8 cellular contexts compared by ENCODE assay signal in genomic region chr12:123602651-123603195, GRCh38. TPM values are rescaled to one million over a fixed set of nuclear protein-coding genes. Genes with fewer than 3 reads are reported as not detected.
DNase-seq lines count a peak whose midpoint lies in the region; ATAC-seq, FAIRE-seq and TF ChIP-seq lines count a peak whose summit lies in the region.

No MANE protein-coding gene starts in this region.

- DNase-seq in activated CD8-positive, alpha-beta memory T cell treated with anti-CD3 and anti-CD28 coated beads, Interleukin-2, amount 50 U/mL, for 48 hours: peak; percentile 52
- no peak for DNase-seq in activated CD8-positive, alpha-beta memory T cell treated with anti-CD3 and anti-CD28 coated beads for 24 hours
- DNase-seq in RPMI8226: peak; percentile 26
- no peak for DNase-seq in endothelial cell of umbilical vein (ENCODE audit: low read depth, low spot score)
- no peak for DNase-seq in osteocyte (ENCODE audit: extremely low spot score, unreplicated experiment)

- no peaks in the 10 kb centered on the region for H3K9me1 ChIP-seq in endothelial cell of umbilical vein (replicated peaks; ENCODE audit: control insufficient read depth, extremely low read depth, insufficient read depth, low read length)

- H3K4me1 ChIP-seq in endothelial cell of umbilical vein (ENCODE audit: control insufficient read depth, extremely low read depth, insufficient read depth, low read length): peaks cover 7% of the 10 kb centered on the region

- ATAC-seq in HG03460 (IDR thresholded peaks at IDR 0.05; ENCODE audit: unreplicated experiment) (no peak), HG02870 (IDR thresholded peaks at IDR 0.05; ENCODE audit: unreplicated experiment) (no peak), HG02840 (IDR thresholded peaks at IDR 0.05; ENCODE audit: low FRiP score, unreplicated experiment) (no peak)

- peaks cover 3 to 11% of the 10 kb centered on the region in 2 experiments for H3K36me3 ChIP-seq in endothelial cell of umbilical vein (ENCODE audit: control insufficient read depth in 2 of 2, extremely low read depth in 1 of 2, insufficient read depth in 2 of 2, low read length in 2 of 2)

- H3K9me3 Mint-ChIP-seq in osteocyte (ENCODE audit: unreplicated experiment): no peaks in the 10 kb centered on the region

- peaks cover 18% of the 10 kb centered on the region for H3K36me3 Mint-ChIP-seq in osteocyte (ENCODE audit: unreplicated experiment)

- TSS peak; percentile 20 for BruUV-seq in endothelial cell of umbilical vein (replicated peaks; lab: Mats Ljungman, UMichigan)

- peak overlapping the region; percentile 62 for H3K27ac Mint-ChIP-seq in osteocyte (ENCODE audit: unreplicated experiment)

- FAIRE-seq in endothelial cell of umbilical vein (lab: Jason Lieb, UNC): no peak

- peak overlapping the region; percentile 99 for H3K4me3 Mint-ChIP-seq in osteocyte (ENCODE audit: unreplicated experiment)

- H4K20me1 ChIP-seq in endothelial cell of umbilical vein (replicated peaks; ENCODE audit: control insufficient read depth, extremely low read depth, insufficient read depth, low read length): no peaks in the 10 kb centered on the region

- no peak overlapping the region for H2AFZ ChIP-seq in endothelial cell of umbilical vein (ENCODE audit: low read depth, low read length)

- H3K4me1 Mint-ChIP-seq in osteocyte (ENCODE audit: unreplicated experiment): peaks cover 33% of the 10 kb centered on the region

- CTCF ChIA-PET in endothelial cell of umbilical vein (lab: Charles Lee): interaction anchor here (0.7 to 2.5 kb wide), 3 partner anchors 15 to 335 kb away, joined by 3 to 9 read pairs (median 6); no protein-coding TSS in a partner anchor

- TF ChIP-seq CTCF in endothelial cell of umbilical vein (IDR thresholded peaks at IDR 0.05; ENCODE audit: extremely low read depth in 1 of 2, insufficient read depth in 1 of 2, low read depth in 1 of 2, low read length in 2 of 2) (no peak), osteocyte (IDR thresholded peaks at IDR 0.05) (no peak)

- no peak for TF ChIP-seq POLR2A in endothelial cell of umbilical vein (IDR thresholded peaks at IDR 0.05; ENCODE audit: low read depth, low read length)

- H3K27me3 ChIP-seq in endothelial cell of umbilical vein (ENCODE audit: control insufficient read depth in 2 of 2, insufficient read depth in 2 of 2, low read length in 2 of 2): no peaks in the 10 kb centered on the region

- H3K9me3 ChIP-seq in endothelial cell of umbilical vein (replicated peaks; ENCODE audit: control insufficient read depth, insufficient read depth, low read length): no peaks in the 10 kb centered on the region

- peaks cover 44% of the 10 kb centered on the region for H3K79me2 ChIP-seq in endothelial cell of umbilical vein (ENCODE audit: control insufficient read depth, insufficient read depth, low read length)

- peak overlapping the region; percentile 2 for H3K27ac ChIP-seq in endothelial cell of umbilical vein (ENCODE audit: insufficient read depth, low read depth, low read length)

- POLR2A ChIA-PET in endothelial cell of umbilical vein (lab: Charles Lee): interaction anchor here (1.0 kb wide), 1 partner anchor 370 kb away, joined by 4 read pairs; the partner anchor contains the start of genes MPHOSPH9 and MTRFR

- dilution Hi-C loops in endothelial cell of umbilical vein (cut with MboI; ENCODE audit: extremely low pct_ligation_motif_present, low sequenced_read_pairs): loop anchor here (25.0 kb wide), 1 partner anchor 315 kb away; no protein-coding TSS in a partner anchor

- peak overlapping the region; percentile 44 for H3K9ac ChIP-seq in endothelial cell of umbilical vein (replicated peaks; ENCODE audit: extremely low read depth, insufficient read depth, low read length)

- H3K4me3 ChIP-seq in endothelial cell of umbilical vein (replicated peaks in 1 of 3; ENCODE audit: insufficient read depth in 1 of 3, low read depth in 1 of 3, low read length in 3 of 3): peak overlapping the region; percentile 72 to 89 (median 73)

- intact Hi-C loops in endothelial cell of umbilical vein (cut with micrococcal nuclease): no loop called here

- H3K4me2 ChIP-seq in endothelial cell of umbilical vein (ENCODE audit: insufficient read depth, low read length): peak overlapping the region; percentile 90

- no peaks in the 10 kb centered on the region for H3K27me3 Mint-ChIP-seq in osteocyte (ENCODE audit: unreplicated experiment)

TF ChIP-seq in endothelial cell of umbilical vein, 7 proteins besides CTCF, POLR2A, EP300 and RAD21:
- TF ChIP-seq GATA2 (IDR thresholded peaks at IDR 0.05; ENCODE audit: insufficient read depth, insufficient read length, low read depth, low read length) (no peak), MYC (IDR thresholded peaks at IDR 0.05; ENCODE audit: low read depth, low read length) (no peak), EZH2 (IDR thresholded peaks at IDR 0.05; ENCODE audit: borderline replicate concordance, low read depth, low read length, severe bottlenecking) (no peak), POLR2AphosphoS5 (IDR thresholded peaks at IDR 0.05; ENCODE audit: insufficient read depth, low read depth, low read length) (no peak), FOS (IDR thresholded peaks at IDR 0.05; ENCODE audit: borderline replicate concordance, insufficient read depth, low read length) (no peak), JUN (IDR thresholded peaks at IDR 0.05; ENCODE audit: borderline replicate concordance, insufficient read depth, insufficient read length, low read depth) (no peak)
- TF ChIP-seq, protein P1, sequence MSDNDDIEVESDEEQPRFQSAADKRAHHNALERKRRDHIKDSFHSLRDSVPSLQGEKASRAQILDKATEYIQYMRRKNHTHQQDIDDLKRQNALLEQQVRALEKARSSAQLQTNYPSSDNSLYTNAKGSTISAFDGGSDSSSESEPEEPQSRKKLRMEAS (IDR thresholded peaks at IDR 0.05; ENCODE audit: insufficient read depth, insufficient read length): no peak

RNA-seq across cellular contexts. Expression of gene DDX55, which starts 0.8 kb away (rescaled TPM):
- 25.9 and 29.5 TPM in 2 replicates for total RNA-seq in endothelial cell of umbilical vein
- polyA plus RNA-seq in endothelial cell of umbilical vein: 17.6 and 17.8 TPM in 2 replicates
- 19.1 and 19.4 TPM in 2 replicates for polyA plus RNA-seq in endothelial cell of umbilical vein (2011; cell fraction: cytosol; rRNA removed)
- 61.7 and 82.2 TPM in 2 replicates for polyA plus RNA-seq in endothelial cell of umbilical vein (2011; cell fraction: nucleus; rRNA removed)
- polyA plus RNA-seq in endothelial cell of umbilical vein (2012): 20.1 and 20.3 TPM in 2 replicates
- 20.9 and 23.2 TPM in 2 replicates for polyA minus RNA-seq in endothelial cell of umbilical vein
- 26.7 TPM for polyA minus RNA-seq in endothelial cell of umbilical vein (2011; cell fraction: cytosol; rRNA and poly(A)+ RNA removed)
- polyA minus RNA-seq in endothelial cell of umbilical vein (2011; cell fraction: nucleus; rRNA and poly(A)+ RNA removed): 17.2 and 20.0 TPM in 2 replicates
- total RNA-seq in osteocyte: 19.3 and 21.6 TPM in 2 replicates

RNA-seq across cellular contexts. Expression of gene TMED2, which starts 18.4 kb away (rescaled TPM):
- total RNA-seq in endothelial cell of umbilical vein (284 and 293 TPM in 2 replicates), osteocyte (285 and 304 TPM in 2 replicates)
- 125 and 142 TPM in 2 replicates for polyA plus RNA-seq in endothelial cell of umbilical vein
- 136 and 139 TPM in 2 replicates for polyA plus RNA-seq in endothelial cell of umbilical vein (2011; cell fraction: cytosol; rRNA removed)
- polyA plus RNA-seq in endothelial cell of umbilical vein (2011; cell fraction: nucleus; rRNA removed): 53.0 and 73.9 TPM in 2 replicates
- polyA plus RNA-seq in endothelial cell of umbilical vein (2012): 268 and 286 TPM in 2 replicates
- 143 and 159 TPM in 2 replicates for polyA minus RNA-seq in endothelial cell of umbilical vein
- polyA minus RNA-seq in endothelial cell of umbilical vein (2011; cell fraction: cytosol; rRNA and poly(A)+ RNA removed): 81.7 TPM
- 40.8 and 57.9 TPM in 2 replicates for polyA minus RNA-seq in endothelial cell of umbilical vein (2011; cell fraction: nucleus; rRNA and poly(A)+ RNA removed)

RNA-seq across cellular contexts. Expression of gene EIF2B1, which starts 30.8 kb away (rescaled TPM):
- total RNA-seq in endothelial cell of umbilical vein (61.8 and 65.7 TPM in 2 replicates), osteocyte (45.8 and 47.6 TPM in 2 replicates)
- polyA plus RNA-seq in endothelial cell of umbilical vein: 25.2 and 32.6 TPM in 2 replicates
- polyA plus RNA-seq in endothelial cell of umbilical vein (2011; cell fraction: cytosol; rRNA removed): 39.6 and 41.4 TPM in 2 replicates
- polyA plus RNA-seq in endothelial cell of umbilical vein (2011; cell fraction: nucleus; rRNA removed): 73.6 and 91.5 TPM in 2 replicates
- 39.0 and 45.4 TPM in 2 replicates for polyA plus RNA-seq in endothelial cell of umbilical vein (2012)
- polyA minus RNA-seq in endothelial cell of umbilical vein: 20.7 and 22.2 TPM in 2 replicates
- polyA minus RNA-seq in endothelial cell of umbilical vein (2011; cell fraction: cytosol; rRNA and poly(A)+ RNA removed): 12.7 TPM
- polyA minus RNA-seq in endothelial cell of umbilical vein (2011; cell fraction: nucleus; rRNA and poly(A)+ RNA removed): 11.0 and 18.7 TPM in 2 replicates

RNA-seq across cellular contexts. Expression of gene GTF2H3, which starts 30.9 kb away (rescaled TPM):
- 28.7 and 31.3 TPM in 2 replicates for total RNA-seq in endothelial cell of umbilical vein
- 17.8 and 19.3 TPM in 2 replicates for polyA plus RNA-seq in endothelial cell of umbilical vein
- 26.7 and 27.3 TPM in 2 replicates for polyA plus RNA-seq in endothelial cell of umbilical vein (2011; cell fraction: cytosol; rRNA removed)
- 14.4 and 16.2 TPM in 2 replicates for polyA plus RNA-seq in endothelial cell of umbilical vein (2011; cell fraction: nucleus; rRNA removed)
- 38.0 and 50.6 TPM in 2 replicates for polyA plus RNA-seq in endothelial cell of umbilical vein (2012)
- polyA minus RNA-seq in endothelial cell of umbilical vein: 29.9 and 31.5 TPM in 2 replicates
- 19.8 TPM for polyA minus RNA-seq in endothelial cell of umbilical vein (2011; cell fraction: cytosol; rRNA and poly(A)+ RNA removed)
- polyA minus RNA-seq in endothelial cell of umbilical vein (2011; cell fraction: nucleus; rRNA and poly(A)+ RNA removed): 12.2 and 13.8 TPM in 2 replicates
- total RNA-seq in osteocyte: 29.5 and 29.7 TPM in 2 replicates

Comparison
In these comparisons a context has a peak if more than half of its experiments do, and no peak if none do; other contexts are left out.
1. DNase-seq: peak in activated CD8-positive, alpha-beta memory T cell treated with anti-CD3 and anti-CD28 coated beads, Interleukin-2, amount 50 U/mL, for 48 hours (single experiment) and RPMI8226 (single experiment); none in activated CD8-positive, alpha-beta memory T cell treated with anti-CD3 and anti-CD28 coated beads for 24 hours (single experiment), endothelial cell of umbilical vein (single experiment) and osteocyte (single experiment).